In genomic region chr19:13099073-13099999, GRCh38 we compare ENCODE assay signal across 8 cellular contexts. TPM values are rescaled to one million over a fixed set of nuclear protein-coding genes. Genes with fewer than 3 reads are reported as not detected.
DNase-seq lines count a peak whose midpoint lies in the region; ATAC-seq lines count a peak whose summit lies in the region.

No MANE protein-coding gene starts in this region.

- H3K4me3 Mint-ChIP-seq in activated T-cell treated with anti-CD3 and anti-CD28 coated beads, Interleukin-2, amount 50 U/mL, for 72 hours: peak overlapping the region; percentile 84 to 90

- DNase-seq in EH (ENCODE audit: low read depth) (peak; percentile 78), NCI-H526 treated with DMSO at 0.1 percent for 48 hours (lab: John Stamatoyannopoulos, UW) (peak; percentile 18), Right ventricle myocardium superior (peak; percentile 88), MG63 (no peak), NCI-H146 treated with DMSO at 0.1 percent for 48 hours (lab: John Stamatoyannopoulos, UW; ENCODE audit: unreplicated experiment) (no peak)
- peak; percentile 87 to 89 for DNase-seq in activated T-cell treated with anti-CD3 and anti-CD28 coated beads, Interleukin-2, amount 50 U/mL, for 72 hours

- ATAC-seq in activated T-cell treated with anti-CD3 and anti-CD28 coated beads, Interleukin-2, amount 50 U/mL, for 72 hours (replicated peaks in 1 of 2): peak; percentile 62 to 69
- ATAC-seq in Right ventricle myocardium superior (ENCODE audit: poor library complexity) (peak; percentile 13), GM19463 (IDR thresholded peaks at IDR 0.05; ENCODE audit: unreplicated experiment) (no peak)

- H3K36me3 ChIP-seq in skeletal muscle tissue (ENCODE audit: control insufficient read depth in 3 of 3, insufficient read depth in 3 of 3, low read length in 3 of 3) (peaks cover 0 to 6% (median 3%) of the 10 kb centered on the region in 3 donors), MG63 (peaks cover 66% of the 10 kb centered on the region)

- H3K4me3 ChIP-seq in skeletal muscle tissue (ENCODE audit: low read length in 3 of 3) (peak overlapping the region; percentile 30 to 52 (median 36)), MG63 (no peak overlapping the region)

- peaks cover 0 to 5% of the 10 kb centered on the region in 2 donors for H3K9me3 Mint-ChIP-seq in activated T-cell treated with anti-CD3 and anti-CD28 coated beads, Interleukin-2, amount 50 U/mL, for 72 hours

- peaks cover 33% of the 10 kb centered on the region for H3K27me3 Mint-ChIP-seq in activated T-cell treated with anti-CD3 and anti-CD28 coated beads, Interleukin-2, amount 50 U/mL, for 72 hours (ENCODE audit: low read depth)

- H3K9me3 ChIP-seq in skeletal muscle tissue (ENCODE audit: control insufficient read depth in 3 of 3, low read length in 3 of 3): no peaks in the 10 kb centered on the region
- no peaks in the 10 kb centered on the region for H3K9me3 ChIP-seq in MG63

- H3K4me1 ChIP-seq in skeletal muscle tissue (ENCODE audit: control insufficient read depth in 3 of 3, insufficient read depth in 3 of 3, low read length in 3 of 3): peaks cover 23 to 26% (median 26%) of the 10 kb centered on the region in 3 donors

- peaks cover 0 to 5% of the 10 kb centered on the region in 2 donors for H3K36me3 Mint-ChIP-seq in activated T-cell treated with anti-CD3 and anti-CD28 coated beads, Interleukin-2, amount 50 U/mL, for 72 hours (ENCODE audit: insufficient read depth in 2 of 2)

- H3K9ac ChIP-seq in skeletal muscle tissue (ENCODE audit: low read depth in 1 of 3, low read length in 3 of 3): peak overlapping the region in 2 of 3 donors; percentile 23 to 62

- H3K27ac ChIP-seq in skeletal muscle tissue (ENCODE audit: low read depth, low read length): peak overlapping the region; percentile 64

- intact Hi-C loops in Right ventricle myocardium superior (cut with DNase I): no loop called here

- peaks cover 62% of the 10 kb centered on the region for H3K4me1 Mint-ChIP-seq in activated T-cell treated with anti-CD3 and anti-CD28 coated beads, Interleukin-2, amount 50 U/mL, for 72 hours (ENCODE audit: low read depth)

- H3K27me3 ChIP-seq in skeletal muscle tissue (ENCODE audit: control insufficient read depth in 3 of 3, insufficient read depth in 3 of 3, low read length in 3 of 3) (no peaks in the 10 kb centered on the region), MG63 (no peaks in the 10 kb centered on the region)

- H3K27ac Mint-ChIP-seq in activated T-cell treated with anti-CD3 and anti-CD28 coated beads, Interleukin-2, amount 50 U/mL, for 72 hours: peak overlapping the region; percentile 86

RNA-seq across cellular contexts. Expression of gene LYL1, which starts 3.3 kb away (rescaled TPM):
- 1 to 10 TPM; 4.8 to 6.3 TPM for total RNA-seq in activated T-cell treated with anti-CD3 and anti-CD28 coated beads, Interleukin-2, amount 50 U/mL, for 72 hours
- total RNA-seq in Right ventricle myocardium superior (7.2 TPM), skeletal muscle tissue (13.6 TPM)
- not detected in 2 replicates for total RNA-seq in MG63 (2014; rRNA removed; shearing (Covaris generic); ENCODE audit: low replicate concordance)

RNA-seq across cellular contexts. Expression of gene TRMT1, which starts 17.2 kb away (rescaled TPM):
- total RNA-seq in activated T-cell treated with anti-CD3 and anti-CD28 coated beads, Interleukin-2, amount 50 U/mL, for 72 hours: 10 to 100 TPM; 41.0 to 46.0 TPM
- total RNA-seq in Right ventricle myocardium superior (18.4 TPM), skeletal muscle tissue (13.0 TPM)
- 127 and 172 TPM in 2 replicates for total RNA-seq in MG63 (2014; rRNA removed; shearing (Covaris generic); ENCODE audit: low replicate concordance)

RNA-seq across cellular contexts. Expression of gene NACC1, which starts 18.7 kb away (rescaled TPM):
- total RNA-seq in activated T-cell treated with anti-CD3 and anti-CD28 coated beads, Interleukin-2, amount 50 U/mL, for 72 hours: 10 to 100 TPM; 53.6 to 76.0 TPM
- total RNA-seq in Right ventricle myocardium superior (44.6 TPM), skeletal muscle tissue (10.4 TPM)
- total RNA-seq in MG63 (2014; rRNA removed; shearing (Covaris generic); ENCODE audit: low replicate concordance): 44.6 and 96.4 TPM in 2 replicates

RNA-seq across cellular contexts. Expression of gene STX10, which starts 50.8 kb away (rescaled TPM):
- 10 to 100 TPM; 73.9 to 89.9 TPM for total RNA-seq in activated T-cell treated with anti-CD3 and anti-CD28 coated beads, Interleukin-2, amount 50 U/mL, for 72 hours
- total RNA-seq in Right ventricle myocardium superior (38.2 TPM), skeletal muscle tissue (24.5 TPM)
- 281 and 371 TPM in 2 replicates for total RNA-seq in MG63 (2014; rRNA removed; shearing (Covaris generic); ENCODE audit: low replicate concordance)

RNA-seq across cellular contexts. Expression of gene IER2, which starts 50.9 kb away (rescaled TPM):
- 100 to 1,000 TPM; 168 to 184 TPM for total RNA-seq in activated T-cell treated with anti-CD3 and anti-CD28 coated beads, Interleukin-2, amount 50 U/mL, for 72 hours
- total RNA-seq in Right ventricle myocardium superior (17.7 TPM), skeletal muscle tissue (23.5 TPM)
- total RNA-seq in MG63 (2014; rRNA removed; shearing (Covaris generic); ENCODE audit: low replicate concordance): 39.0 and 80.1 TPM in 2 replicates

Comparison
In these comparisons a context has a peak if more than half of its experiments do, and no peak if none do; other contexts are left out.
1. DNase-seq: peak in EH (single experiment), NCI-H526 treated with DMSO at 0.1 percent for 48 hours (single experiment), activated T-cell treated with anti-CD3 and anti-CD28 coated beads, Interleukin-2, amount 50 U/mL, for 72 hours (2 of 2) and Right ventricle myocardium superior (single experiment); none in MG63 (single experiment) and NCI-H146 treated with DMSO at 0.1 percent for 48 hours (single experiment).